Comparison of ENCODE assay signal across 11 cellular contexts in the genomic region with DNA sequence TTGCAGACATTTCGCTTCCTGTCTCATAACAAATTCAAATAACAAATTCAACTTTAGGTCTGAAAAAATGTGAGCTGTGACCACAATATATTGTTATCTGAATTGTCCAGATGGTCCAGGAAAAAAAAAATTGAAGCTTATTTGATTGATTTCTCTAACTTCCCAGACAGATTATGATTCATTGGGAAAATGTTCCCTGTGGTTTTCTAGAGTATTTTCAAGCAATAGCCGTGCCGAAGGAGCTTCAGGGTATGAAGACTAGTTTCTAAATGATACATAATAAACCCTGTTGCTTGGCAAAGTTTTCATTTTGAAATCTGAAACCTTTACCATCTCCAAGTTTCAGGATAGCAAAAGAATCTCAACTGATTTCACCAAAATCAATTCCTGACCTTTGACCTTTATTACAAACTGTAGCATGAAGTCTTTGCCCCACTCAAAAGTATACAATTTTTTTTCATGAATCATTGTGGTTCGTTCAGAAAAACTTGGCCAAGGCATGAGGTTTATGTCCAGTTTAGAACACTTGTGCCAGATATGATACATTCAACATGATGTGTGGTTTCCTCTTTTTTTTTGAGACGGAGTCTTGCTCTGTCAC.
DNase-seq lines count a peak whose midpoint lies in the region; ATAC-seq and TF ChIP-seq lines count a peak whose summit lies in the region.
"Had no signal": no experiment of that assay in that cellular context is flagged by ENCODE, and none has a peak within 500 bp of the region (broad histone marks: within the 10 kb centered on the region; RNA-seq: fewer than 3 reads in every experiment).

No MANE protein-coding gene starts in this region.

- DNase-seq in AG08396 (ENCODE audit: low spot score) (peak; percentile 66), MG63 (peak; percentile 46), chondrocyte (ENCODE audit: low spot score) (no peak), neural crest cell (ENCODE audit: low read depth, low spot score) (no peak), inferior parietal cortex (ENCODE audit: extremely low spot score) (no peak), NCI-H524 treated with DMSO at 0.1 percent for 48 hours (lab: John Stamatoyannopoulos, UW) (no peak)
- DNase-seq: DND-41, Right ventricle myocardium superior had no signal

- no peaks in the 10 kb centered on the region for H3K27me3 ChIP-seq in MG63

- ATAC-seq in HG03457 (IDR thresholded peaks at IDR 0.05; ENCODE audit: unreplicated experiment) (no peak), GM18907 (IDR thresholded peaks at IDR 0.05; ENCODE audit: unreplicated experiment) (no peak)

- H3K4me1 Mint-ChIP-seq in chondrocyte (ENCODE audit: low read depth) (peaks cover 76% of the 10 kb centered on the region), neural crest cell (no peaks in the 10 kb centered on the region)

- H3K27ac Mint-ChIP-seq in chondrocyte (ENCODE audit: unreplicated experiment), result peak overlapping the region; percentile 92
- peak overlapping the region; percentile 35 for H3K27ac Mint-ChIP-seq in neural crest cell (ENCODE audit: unreplicated experiment)
- H3K27ac Mint-ChIP-seq: activated naive CD8-positive, alpha-beta T cell had no signal

- H3K9me3 Mint-ChIP-seq in chondrocyte (ENCODE audit: low read depth) (no peaks in the 10 kb centered on the region), neural crest cell (no peaks in the 10 kb centered on the region)

- no peak overlapping the region for H3K4me3 ChIP-seq in MG63

- peaks cover 5% of the 10 kb centered on the region; the same call in 1 of the 2 replicates for H3K9me3 ChIP-seq in MG63

- TF ChIP-seq CTCF in chondrocyte (IDR thresholded peaks at IDR 0.05), result no peak
- TF ChIP-seq CTCF in neural crest cell (conservative IDR thresholded peaks at IDR 0.05), result no peak

- no peaks in the 10 kb centered on the region for H3K36me3 ChIP-seq in MG63

- H3K4me3 Mint-ChIP-seq in chondrocyte (ENCODE audit: unreplicated experiment) (peak overlapping the region; percentile 45), neural crest cell (no peak overlapping the region)
- H3K4me3 Mint-ChIP-seq: activated naive CD8-positive, alpha-beta T cell had no signal

- H3K36me3 Mint-ChIP-seq in chondrocyte (ENCODE audit: low read depth) (no peaks in the 10 kb centered on the region), neural crest cell (ENCODE audit: low read depth) (no peaks in the 10 kb centered on the region)
- H3K36me3 Mint-ChIP-seq: activated naive CD8-positive, alpha-beta T cell had no signal

- H3K27me3 Mint-ChIP-seq in chondrocyte (ENCODE audit: low read depth), result no peaks in the 10 kb centered on the region
- no peaks in the 10 kb centered on the region for H3K27me3 Mint-ChIP-seq in neural crest cell (ENCODE audit: low read depth)

Comparison
In these comparisons a context has a peak if more than half of its experiments do, and no peak if none do; other contexts are left out.
1. DNase-seq: peak in AG08396 (single experiment) and MG63 (single experiment); none in chondrocyte (single experiment), neural crest cell (single experiment), inferior parietal cortex (single experiment) and NCI-H524 treated with DMSO at 0.1 percent for 48 hours (single experiment).